ENCODE assay signal across 1 cellular context in the genomic region with DNA sequence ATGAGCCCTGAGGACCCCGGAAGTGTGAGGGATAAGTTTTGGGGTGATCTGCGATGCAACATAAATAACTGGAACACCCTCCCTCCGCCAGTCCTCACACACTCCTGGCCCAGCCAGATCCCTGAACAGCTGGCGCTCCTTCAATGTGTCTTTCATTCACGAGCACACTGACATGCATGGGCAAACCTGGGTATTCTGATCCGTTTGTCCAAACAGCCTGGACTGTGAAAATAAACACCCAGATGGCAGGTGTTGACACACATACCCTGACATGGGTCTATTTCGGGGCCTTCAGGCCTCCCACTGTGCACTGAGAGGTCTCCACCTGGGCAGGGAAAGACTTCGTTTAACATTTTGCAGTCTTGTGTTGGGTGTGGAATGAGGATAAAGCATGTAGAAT.
TF ChIP-seq lines count a peak whose summit lies in the region.

No MANE protein-coding gene starts in this region.

TF ChIP-seq in SK-N-SH, 30 proteins besides CTCF, POLR2A, EP300 and RAD21 (continued from another document):
- TF ChIP-seq, protein P1, sequence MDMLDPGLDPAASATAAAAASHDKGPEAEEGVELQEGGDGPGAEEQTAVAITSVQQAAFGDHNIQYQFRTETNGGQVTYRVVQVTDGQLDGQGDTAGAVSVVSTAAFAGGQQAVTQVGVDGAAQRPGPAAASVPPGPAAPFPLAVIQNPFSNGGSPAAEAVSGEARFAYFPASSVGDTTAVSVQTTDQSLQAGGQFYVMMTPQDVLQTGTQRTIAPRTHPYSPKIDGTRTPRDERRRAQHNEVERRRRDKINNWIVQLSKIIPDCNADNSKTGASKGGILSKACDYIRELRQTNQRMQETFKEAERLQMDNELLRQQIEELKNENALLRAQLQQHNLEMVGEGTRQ (IDR thresholded peaks at IDR 0.05; ENCODE audit: borderline replicate concordance, low read depth, low read length) = no peak
- TF ChIP-seq RFX5 (IDR thresholded peaks at IDR 0.05; ENCODE audit: low read length) (no peak), MEF2A (IDR thresholded peaks at IDR 0.05; ENCODE audit: borderline replicate concordance, low read depth) (no peak), NRF1 (IDR thresholded peaks at IDR 0.05; ENCODE audit: low read depth, low read length) (no peak), GATA2 (CRISPR knock-in tag; IDR thresholded peaks at IDR 0.05) (no peak), EZH2phosphoT487 (IDR thresholded peaks at IDR 0.05; ENCODE audit: borderline replicate concordance, low read depth) (no peak), TCF12 (IDR thresholded peaks at IDR 0.05) (no peak)
TF ChIP-seq in SK-N-SH: peak in this region for 0.
